ENCODE assay signal across 8 cellular contexts in the genomic region with DNA sequence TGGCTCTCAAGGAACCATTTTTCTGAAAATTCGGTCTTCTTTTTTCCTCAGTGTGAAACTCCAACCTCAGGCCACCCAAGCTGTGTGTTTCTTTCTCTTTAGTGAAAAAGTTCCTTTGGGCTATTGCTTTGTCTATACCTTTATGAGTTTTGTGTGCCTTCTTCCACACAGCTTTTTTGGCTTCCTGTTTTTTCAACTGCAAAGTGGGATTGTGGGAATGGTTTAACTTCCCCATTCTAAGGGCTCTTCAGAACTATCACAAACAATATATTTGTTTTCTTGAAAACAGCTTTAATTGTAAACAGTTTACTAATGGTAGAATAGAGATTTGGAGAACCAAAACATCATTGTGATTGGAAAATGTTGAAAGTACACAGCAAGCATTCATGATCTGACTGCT. TPM values are rescaled to one million over a fixed set of nuclear protein-coding genes. Genes with fewer than 3 reads are reported as not detected.
"Had no signal": no experiment of that assay in that cellular context is flagged by ENCODE, and none has a peak within 500 bp of the region (broad histone marks: within the 10 kb centered on the region; RNA-seq: fewer than 3 reads in every experiment).

No MANE protein-coding gene starts in this region.

- DNase-seq: GM23248, H9, HCEC 1CT had no signal

- H3K4me1 Mint-ChIP-seq: H9, IgD-negative memory B cell had no signal

- ATAC-seq: HepG2 had no signal

- H3K4me3 ChIP-seq: GM23248 had no signal

- H3K27me3 Mint-ChIP-seq: IgD-negative memory B cell had no signal

- H3K9me3 Mint-ChIP-seq: H9 had no signal

- H3K27ac ChIP-seq: GM23248, HL-60, KMS-11 had no signal

- H3K27ac Mint-ChIP-seq: H9, IgD-negative memory B cell had no signal

- H3K36me3 Mint-ChIP-seq: IgD-negative memory B cell had no signal

- H3K4me2 ChIP-seq: KMS-11 had no signal

- H2AFZ ChIP-seq: GM23248 had no signal

- H3K4me3 Mint-ChIP-seq: H9, IgD-negative memory B cell had no signal

RNA-seq across cellular contexts. Expression of a gene that starts 10.4 kb away (rescaled TPM):
- total RNA-seq: GM23248, HepG2, HT1080 had no signal
- polyA plus RNA-seq: GM23248, HepG2, IgD-negative memory B cell had no signal
